Comparison of ENCODE assay signal across 1 cellular context in the genomic region with DNA sequence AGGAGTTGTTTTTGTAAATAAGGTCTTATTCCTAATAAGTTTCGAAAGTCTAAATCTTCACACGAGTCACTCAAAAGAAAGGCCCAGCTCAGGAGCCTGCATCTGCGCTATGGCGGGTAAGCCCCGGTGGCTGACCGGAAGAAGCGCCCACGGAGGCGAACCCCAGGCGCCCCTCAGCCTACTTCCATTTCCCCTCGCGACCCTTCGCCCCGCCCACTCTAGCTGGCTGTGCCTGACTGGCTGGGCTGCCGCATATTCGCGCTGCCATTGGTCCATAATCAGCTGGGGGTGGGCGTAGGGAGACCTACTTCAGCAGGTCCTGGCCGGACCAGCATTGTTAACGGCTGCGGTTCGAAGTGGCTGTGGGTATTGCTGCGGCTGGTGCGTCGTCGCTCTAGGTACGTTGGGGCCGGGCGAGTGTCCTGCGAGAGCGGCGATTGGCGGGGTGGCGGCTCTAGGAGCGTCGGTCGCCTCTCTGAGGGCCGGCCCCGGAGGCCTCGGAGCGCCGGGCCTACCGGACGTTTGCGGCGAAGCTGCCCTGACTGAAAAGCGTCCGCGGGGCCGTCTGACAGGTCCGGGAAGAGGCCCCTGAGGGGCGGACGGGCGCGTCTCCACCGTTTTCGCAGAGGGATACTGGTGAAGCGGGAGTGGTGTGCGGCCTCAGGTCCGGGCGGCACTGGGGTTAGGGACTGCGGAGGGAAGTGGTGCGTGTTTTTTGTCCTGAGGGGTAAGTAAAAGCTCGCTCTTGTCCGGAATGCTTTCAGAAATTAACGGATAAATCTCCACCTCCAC.
TF ChIP-seq lines count a peak whose summit lies in the region.

ATF7IP2 (plus strand) TSS at position 337 of the 792 bp plus-strand sequence. CDS start 44,560 bp downstream, outside the sequence.

TF ChIP-seq in SK-N-SH treated with all-trans-retinoic acid at 6 μM for 48 hours, 23 proteins besides CTCF, POLR2A, EP300 and RAD21 (continued from another document):
- TF ChIP-seq ZC3H10 (CRISPR knock-in tag; IDR thresholded peaks at IDR 0.05) (no peak), ZFP30 (CRISPR knock-in tag; IDR thresholded peaks at IDR 0.05) (no peak), ISL1 (CRISPR knock-in tag; IDR thresholded peaks at IDR 0.05) (no peak)
TF ChIP-seq in SK-N-SH treated with all-trans-retinoic acid at 6 μM for 48 hours: peak in this region for 0.
